Comparison of ENCODE assay signal across 8 cellular contexts in genomic region chr1:234980224-234980656, GRCh38.
DNase-seq lines count a peak whose midpoint lies in the region; ATAC-seq, FAIRE-seq and TF ChIP-seq lines count a peak whose summit lies in the region.

No MANE protein-coding gene starts in this region.

- TF ChIP-seq POLR2A in NB4 (IDR thresholded peaks at IDR 0.05; ENCODE audit: extremely low read depth, insufficient read length): no peak
- TF ChIP-seq POLR2A in H1 (IDR thresholded peaks at IDR 0.05; ENCODE audit: control extremely low read depth in 1 of 2, low read depth in 2 of 2, low read length in 2 of 2): no peak

- no peak for TF ChIP-seq EP300 in H1 (IDR thresholded peaks at IDR 0.05; ENCODE audit: borderline replicate concordance in 1 of 2, low read depth in 2 of 2, low read length in 2 of 2)

- H3K18ac ChIP-seq in H1 (ENCODE audit: extremely low read depth, low read length): no peak overlapping the region

- H3K79me1 ChIP-seq in H1 (ENCODE audit: low read depth, low read length): no peaks in the 10 kb centered on the region

- H4K8ac ChIP-seq in H1 (ENCODE audit: extremely low read depth, insufficient read depth, low read length): peak overlapping the region; percentile 0; the same call in 1 of the 2 replicates

- no peak overlapping the region for H2BK120ac ChIP-seq in H1 (replicated peaks; ENCODE audit: low read depth, low read length)

- H2AFZ ChIP-seq in H1 (ENCODE audit: low read length): no peak overlapping the region

- no peak for ATAC-seq in HG02623 (IDR thresholded peaks at IDR 0.05; ENCODE audit: unreplicated experiment)

- H3K27me3 ChIP-seq in H1 (replicated peaks in 1 of 4; ENCODE audit: control insufficient read depth in 3 of 4, extremely low read depth in 1 of 4, insufficient read depth in 3 of 4, low read length in 3 of 4): no peaks in the 10 kb centered on the region
- H3K27me3 ChIP-seq in rectal smooth muscle tissue (ENCODE audit: control insufficient read depth, insufficient read depth, low read length): no peaks in the 10 kb centered on the region

- POLR2A ChIA-PET in H1 (lab: Charles Lee; ENCODE audit: partially characterized antibody): interaction anchor here (1.6 kb wide), 1 partner anchor 9 kb away, joined by 3 read pairs; no protein-coding TSS in a partner anchor

- H3K4me3 ChIP-seq in GM08714 (ENCODE audit: low read length) (peak overlapping the region; percentile 1; the same call in 1 of the 2 replicates), NB4 (ENCODE audit: low read depth, low read length) (peak overlapping the region; percentile 62), H1 (ENCODE audit: extremely low read depth in 1 of 4, insufficient read depth in 2 of 4, low read depth in 3 of 4, low read length in 4 of 4) (no peak overlapping the region), rectal smooth muscle tissue (ENCODE audit: low read length) (no peak overlapping the region)

- H3K9ac ChIP-seq in H1 (replicated peaks in 1 of 4; ENCODE audit: extremely low read depth in 1 of 4, low read depth in 3 of 4, low read length in 3 of 4) (no peak overlapping the region), rectal smooth muscle tissue (ENCODE audit: low read length) (no peak overlapping the region)

- no peaks in the 10 kb centered on the region for H3K23me2 ChIP-seq in H1 (ENCODE audit: low read depth, low read length)

- no peak overlapping the region for H2AK5ac ChIP-seq in H1 (ENCODE audit: low read depth, low read length)

- no peak overlapping the region for H3K27ac ChIP-seq in H1 (ENCODE audit: low read depth, low read length)
- H3K27ac ChIP-seq in rectal smooth muscle tissue (ENCODE audit: low read depth, low read length): peak overlapping the region; percentile 74

- no peak overlapping the region for H3K4me2 ChIP-seq in H1 (ENCODE audit: insufficient read depth in 1 of 2, low read depth in 2 of 2, low read length in 2 of 2)

- DNase-seq in NB4 (ENCODE audit: low read depth) (no peak), H1 (ENCODE audit: low read depth in 1 of 2, low spot score in 2 of 2) (no peak), MV-4-11 (lab: John Stamatoyannopoulos, UW) (no peak), cortex of kidney (lab: John Stamatoyannopoulos, UW) (no peak)
- DNase-seq in stimulated activated naive CD4-positive, alpha-beta T cell treated with Interleukin-2 at 50 U/mL for 16 hours (lab: John Stamatoyannopoulos, UW): no peak

- H3K14ac ChIP-seq in H1 (ENCODE audit: insufficient read length): no peak overlapping the region

- H3K36me3 ChIP-seq in H1 (ENCODE audit: control insufficient read depth in 2 of 4, insufficient read depth in 4 of 4, low read length in 3 of 4) (no peaks in the 10 kb centered on the region), rectal smooth muscle tissue (ENCODE audit: control insufficient read depth, insufficient read depth, low read length) (no peaks in the 10 kb centered on the region)

- no peak overlapping the region for H4K5ac ChIP-seq in H1 (ENCODE audit: insufficient read length, low read depth, low read length)

- no peak overlapping the region for H4K91ac ChIP-seq in H1 (replicated peaks; ENCODE audit: insufficient read length, low read length)

- no peak for TF ChIP-seq RAD21 in H1 (IDR thresholded peaks at IDR 0.05 in 1 of 2, conservative IDR thresholded peaks at IDR 0.05 in 1 of 2; ENCODE audit: low read depth in 2 of 2, low read length in 2 of 2)

- H2BK15ac ChIP-seq in H1 (ENCODE audit: low read length): no peak overlapping the region

- H4K20me1 ChIP-seq in H1 (replicated peaks in 1 of 2; ENCODE audit: control insufficient read depth in 1 of 2, insufficient read depth in 2 of 2, low read length in 2 of 2): no peaks in the 10 kb centered on the region

- no peak overlapping the region for H3K23ac ChIP-seq in H1 (ENCODE audit: insufficient read length)

- CTCF ChIA-PET in H1 (lab: Charles Lee; ENCODE audit: partially characterized antibody): interaction anchor here (0.6 to 1.6 kb wide), 5 partner anchors 9 to 606 kb away, joined by 3 to 4 read pairs (median 3); no protein-coding TSS in a partner anchor

- no peak overlapping the region for H3K56ac ChIP-seq in H1 (replicated peaks; ENCODE audit: insufficient read length, low read depth, low read length)

- peak overlapping the region; percentile 40; the same call in 1 of the 2 replicates for H2BK12ac ChIP-seq in H1 (ENCODE audit: low read depth, low read length)

- H3K4me1 ChIP-seq in H1 (replicated peaks in 1 of 4; ENCODE audit: control insufficient read depth in 3 of 4, insufficient read depth in 4 of 4, low read length in 3 of 4) (peaks cover 0 to 8% (median 4%) of the 10 kb centered on the region in 4 experiments), rectal smooth muscle tissue (ENCODE audit: control insufficient read depth, insufficient read depth, low read length) (peaks cover 28% of the 10 kb centered on the region)

- no peak for FAIRE-seq in H1 (lab: Jason Lieb, UNC)

- H3K9me3 ChIP-seq in H1 (ENCODE audit: insufficient read depth in 2 of 2, low read depth in 1 of 2, low read length in 1 of 2): no peaks in the 10 kb centered on the region

- no peaks in the 10 kb centered on the region for H3K79me2 ChIP-seq in H1 (ENCODE audit: control insufficient read depth in 1 of 2, insufficient read depth in 2 of 2, low read length in 2 of 2)

- 93% methylated on average over 6 of the region's 6 CpGs; no CpG with 5 or more reads in 1 of the 2 experiments for WGBS in H1 (ENCODE audit: extremely low coverage in 1 of 2, insufficient coverage in 1 of 2, insufficient read length in 1 of 2, insufficient replicate concordance in 2 of 2, low coverage in 1 of 2, low lambda C conversion rate in 2 of 2, missing lambda C conversion rate in 1 of 2), 2 experiments

- 0 out of 2 replicates have a peak overlapping the region, but pooled peaks have one; percentile 25 for H2BK20ac ChIP-seq in H1 (ENCODE audit: low read length)

- peak overlapping the region; percentile 17; the same call in 1 of the 2 replicates for H2BK5ac ChIP-seq in H1 (ENCODE audit: low read depth, low read length)

- no peak overlapping the region for H3K4ac ChIP-seq in H1 (replicated peaks; ENCODE audit: insufficient read length, low read depth, low read length)

- no peak for TF ChIP-seq CTCF in NB4 (IDR thresholded peaks at IDR 0.05; ENCODE audit: low read depth, low read length)
- TF ChIP-seq CTCF in H1 (IDR thresholded peaks at IDR 0.05; ENCODE audit: control extremely low read depth in 1 of 3, insufficient read depth in 1 of 3, low read depth in 1 of 3, low read length in 3 of 3): no peak

TF ChIP-seq in H1, 55 proteins besides CTCF, POLR2A, EP300 and RAD21:
- TF ChIP-seq HDAC2 (IDR thresholded peaks at IDR 0.05; ENCODE audit: borderline replicate concordance in 1 of 2, low read depth in 2 of 2, low read length in 2 of 2): no peak
- no peak for TF ChIP-seq CBX8 (IDR thresholded peaks at IDR 0.05; ENCODE audit: borderline replicate concordance, low read depth, low read length)
- no peak for TF ChIP-seq BACH1 (IDR thresholded peaks at IDR 0.05; ENCODE audit: low read length)
- no peak for TF ChIP-seq TAF1 (IDR thresholded peaks at IDR 0.05; ENCODE audit: low read depth, low read length)
- no peak for TF ChIP-seq SP4 (IDR thresholded peaks at IDR 0.05; ENCODE audit: low read length)
- TF ChIP-seq ATF3 (IDR thresholded peaks at IDR 0.05; ENCODE audit: insufficient read depth, low read depth, low read length): no peak
- TF ChIP-seq CEBPB (IDR thresholded peaks at IDR 0.05; ENCODE audit: low read depth, low read length): no peak
- no peak for TF ChIP-seq TEAD4 (IDR thresholded peaks at IDR 0.05; ENCODE audit: low read depth, low read length)
- TF ChIP-seq SP1 (IDR thresholded peaks at IDR 0.05; ENCODE audit: low read depth, low read length): no peak
- no peak for TF ChIP-seq GABPA (IDR thresholded peaks at IDR 0.05; ENCODE audit: borderline replicate concordance, insufficient read depth, low read length)
- TF ChIP-seq RFX5 (IDR thresholded peaks at IDR 0.05; ENCODE audit: borderline replicate concordance, low read depth, low read length): no peak

Comparison
In these comparisons a context has a peak if more than half of its experiments do, and no peak if none do; other contexts are left out.
1. H3K4me3 ChIP-seq: peak in GM08714 (single experiment) and NB4 (single experiment); none in H1 (0 of 4) and rectal smooth muscle tissue (single experiment).